ENCODE assay signal across 14 cellular contexts in the genomic region with DNA sequence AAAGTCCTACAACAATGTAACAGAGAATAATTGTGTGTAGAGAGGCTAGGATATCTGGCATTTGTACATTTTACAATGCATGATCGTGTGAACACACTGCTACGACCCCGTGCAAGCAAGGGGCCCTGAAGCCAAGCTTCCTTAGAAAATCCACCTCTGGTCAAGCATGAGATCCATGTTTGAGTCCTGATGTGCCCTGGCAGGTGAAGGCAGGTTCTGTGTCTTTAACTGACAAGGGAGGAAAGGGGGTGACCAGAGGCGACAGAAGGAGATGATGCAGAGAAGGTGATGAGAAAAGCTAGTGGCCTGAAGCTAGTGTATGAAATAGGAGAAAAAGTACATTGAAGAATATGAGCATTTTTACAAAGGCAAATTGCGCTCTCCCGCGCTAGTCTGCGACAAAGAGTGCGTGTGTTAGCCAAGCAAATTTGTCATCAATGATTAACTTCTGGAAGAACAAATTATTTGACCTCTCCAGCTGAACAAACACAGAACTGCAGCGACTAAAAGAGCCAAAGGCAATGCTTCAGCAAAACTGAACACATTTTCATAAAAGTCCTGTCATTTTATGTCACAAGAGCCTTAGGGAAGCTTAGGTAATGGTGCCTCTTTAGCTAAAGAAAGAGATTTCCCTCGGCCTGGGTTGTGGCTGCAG.
DNase-seq lines count a peak whose midpoint lies in the region; ATAC-seq, FAIRE-seq and TF ChIP-seq lines count a peak whose summit lies in the region.
"Had no signal": no experiment of that assay in that cellular context is flagged by ENCODE, and none has a peak within 500 bp of the region (broad histone marks: within the 10 kb centered on the region; RNA-seq: fewer than 3 reads in every experiment).

No MANE protein-coding gene starts in this region.

- WGBS in H9 (ENCODE audit: extremely low coverage, insufficient read length, low lambda C conversion rate): no CpG with 5 or more reads among the region's 11 CpGs

- no peaks in the 10 kb centered on the region for H4K20me1 ChIP-seq in H9 (ENCODE audit: control insufficient read depth, insufficient read depth, insufficient read length)

- H2BK12ac ChIP-seq in H9 (ENCODE audit: insufficient read length, low read depth, low read length): no peak overlapping the region

- no peak overlapping the region for H3K23ac ChIP-seq in H9 (ENCODE audit: insufficient read length, low read depth, low read length)

- no peak overlapping the region for H3K18ac ChIP-seq in H9 (ENCODE audit: insufficient read length, low read depth, low read length)

- H3K4me2 ChIP-seq in H9 (ENCODE audit: insufficient read depth, insufficient read length, low read length): no peak overlapping the region

- no peaks in the 10 kb centered on the region for H3K79me2 ChIP-seq in H9 (ENCODE audit: insufficient read depth, low read length)

- H3K27ac Mint-ChIP-seq in H9 (peak overlapping the region in 2 of 3 experiments; percentile 29 to 56; a peak in 2 of 7 replicates), osteocyte (ENCODE audit: unreplicated experiment) (peak overlapping the region; percentile 88)
- H3K27ac Mint-ChIP-seq in activated T-helper 2 cell treated with anti-CD3 and anti-CD28 coated beads, Interferon-gamma antibody, Interleukin-2, Interleukin-4, amounts not matched to agents 10 μg/mL and 5 μg/mL and 100 μg/mL, durations not matched to agents 14 hours and 24 hours and 36 hours: no peak overlapping the region

- no peak overlapping the region for H3K14ac ChIP-seq in H9 (ENCODE audit: insufficient read depth, low read length)

- peaks cover 5 to 9% (median 6%) of the 10 kb centered on the region in 3 experiments; a peak in 5 of 7 replicates for H3K36me3 Mint-ChIP-seq in H9 (ENCODE audit: insufficient read depth in 1 of 3, low read depth in 3 of 3)
- H3K36me3 Mint-ChIP-seq in osteocyte (ENCODE audit: unreplicated experiment): no peaks in the 10 kb centered on the region
- H3K36me3 Mint-ChIP-seq in activated T-helper 2 cell treated with anti-CD3 and anti-CD28 coated beads, Interferon-gamma antibody, Interleukin-2, Interleukin-4, amounts not matched to agents 10 μg/mL and 5 μg/mL and 100 μg/mL, durations not matched to agents 14 hours and 24 hours and 36 hours (ENCODE audit: low read depth): no peaks in the 10 kb centered on the region
- H3K36me3 Mint-ChIP-seq: brain had no signal

- H3K4me3 Mint-ChIP-seq in H9: no peak overlapping the region
- no peak overlapping the region for H3K4me3 Mint-ChIP-seq in osteocyte (ENCODE audit: unreplicated experiment)
- no peak overlapping the region for H3K4me3 Mint-ChIP-seq in activated T-helper 2 cell treated with anti-CD3 and anti-CD28 coated beads, Interferon-gamma antibody, Interleukin-2, Interleukin-4, amounts not matched to agents 10 μg/mL and 5 μg/mL and 100 μg/mL, durations not matched to agents 14 hours and 24 hours and 36 hours (ENCODE audit: low read depth)
- H3K4me3 Mint-ChIP-seq: brain had no signal

- no peak for DNase-seq in H9
- DNase-seq in NCI-H69 (lab: John Stamatoyannopoulos, UW): peak; percentile 21
- DNase-seq in fibroblast of the aortic adventitia (ENCODE audit: low read depth): peak; percentile 40
- DNase-seq in osteocyte (ENCODE audit: extremely low spot score, unreplicated experiment): no peak
- DNase-seq in activated T-helper 2 cell treated with anti-CD3 and anti-CD28 coated beads, Interferon-gamma antibody, Interleukin-2, Interleukin-4, amounts not matched to agents 10 μg/mL and 5 μg/mL and 100 μg/mL, durations not matched to agents 14 hours and 24 hours and 36 hours (ENCODE audit: low spot score): no peak
- DNase-seq in GM12891 (ENCODE audit: insufficient read length, low spot score): no peak
- DNase-seq: activated naive CD4-positive, alpha-beta T cell; DMS79 treated with DMSO at 0.1 percent for 48 hours; mesendoderm; NCI-H226; Peyer's patch had no signal

- H4K8ac ChIP-seq in H9 (replicated peaks; ENCODE audit: insufficient read length, low read depth, low read length): no peak overlapping the region

- no peaks in the 10 kb centered on the region for H3K23me2 ChIP-seq in H9 (ENCODE audit: insufficient read length, low read depth, low read length, poor library complexity, severe bottlenecking)

- H2BK20ac ChIP-seq in H9 (ENCODE audit: low read depth, low read length, poor library complexity, severe bottlenecking): no peak overlapping the region

- peaks cover 0 to 6% of the 10 kb centered on the region in 2 experiments; a peak in 3 of 5 replicates for H3K9me3 Mint-ChIP-seq in H9
- peaks cover 10% of the 10 kb centered on the region for H3K9me3 Mint-ChIP-seq in osteocyte (ENCODE audit: unreplicated experiment)
- no peaks in the 10 kb centered on the region for H3K9me3 Mint-ChIP-seq in activated T-helper 2 cell treated with anti-CD3 and anti-CD28 coated beads, Interferon-gamma antibody, Interleukin-2, Interleukin-4, amounts not matched to agents 10 μg/mL and 5 μg/mL and 100 μg/mL, durations not matched to agents 14 hours and 24 hours and 36 hours
- H3K9me3 Mint-ChIP-seq: brain had no signal

- H3T11ph ChIP-seq in H9 (ENCODE audit: low read length): no peak overlapping the region

- no peak overlapping the region for H2AFZ ChIP-seq in H9 (ENCODE audit: low read length)

- no peak overlapping the region for H3K9ac ChIP-seq in H9 (ENCODE audit: extremely low read depth, insufficient read length, low read length)

- no peak overlapping the region for H2AK5ac ChIP-seq in H9 (ENCODE audit: insufficient read length, low read length)

- no peaks in the 10 kb centered on the region for H3K27me3 Mint-ChIP-seq in H9 (ENCODE audit: low read depth)
- no peaks in the 10 kb centered on the region for H3K27me3 Mint-ChIP-seq in osteocyte (ENCODE audit: unreplicated experiment)
- H3K27me3 Mint-ChIP-seq in activated T-helper 2 cell treated with anti-CD3 and anti-CD28 coated beads, Interferon-gamma antibody, Interleukin-2, Interleukin-4, amounts not matched to agents 10 μg/mL and 5 μg/mL and 100 μg/mL, durations not matched to agents 14 hours and 24 hours and 36 hours (ENCODE audit: low read depth): peaks cover 7% of the 10 kb centered on the region

- TF ChIP-seq POLR2A in GM12891 (IDR thresholded peaks at IDR 0.05; ENCODE audit: low read depth, low read length): no peak

- no peak overlapping the region for H2BK120ac ChIP-seq in H9 (ENCODE audit: low read depth, low read length, poor library complexity, severe bottlenecking)

- no peak overlapping the region for H2BK5ac ChIP-seq in H9 (ENCODE audit: insufficient read length, low read length)

- no peak overlapping the region for H3K27ac ChIP-seq in H9 (ENCODE audit: insufficient read length, low read depth, low read length)
- H3K27ac ChIP-seq: Peyer's patch had no signal

- H3K27me3 ChIP-seq in H9 (ENCODE audit: insufficient read depth, low read length): no peaks in the 10 kb centered on the region
- H3K27me3 ChIP-seq: Peyer's patch had no signal

- no peak overlapping the region for H2BK15ac ChIP-seq in H9 (ENCODE audit: low read depth, low read length)

- intact Hi-C loops in activated T-helper 2 cell treated with anti-CD3 and anti-CD28 coated beads, Interferon-gamma antibody, Interleukin-2, Interleukin-4, amounts not matched to agents 10 μg/mL and 5 μg/mL and 100 μg/mL, durations not matched to agents 14 hours and 24 hours and 36 hours (cut with micrococcal nuclease): no loop called here

- H3K79me1 ChIP-seq in H9 (ENCODE audit: insufficient read depth, low read depth, low read length, poor library complexity, severe bottlenecking): no peaks in the 10 kb centered on the region

- H3K56ac ChIP-seq in H9 (ENCODE audit: insufficient read length, low read depth, low read length): no peak overlapping the region

- H3K4ac ChIP-seq in H9 (ENCODE audit: low read depth, low read length): no peak overlapping the region

- FAIRE-seq in GM12891 (lab: Jason Lieb, UNC): no peak

- H4K5ac ChIP-seq in H9 (ENCODE audit: insufficient read length, low read depth, low read length): no peak overlapping the region

- H3K4me1 Mint-ChIP-seq in H9 (peaks cover 44 to 53% of the 10 kb centered on the region in 2 experiments), osteocyte (ENCODE audit: unreplicated experiment) (peaks cover 47% of the 10 kb centered on the region)
- no peaks in the 10 kb centered on the region for H3K4me1 Mint-ChIP-seq in activated T-helper 2 cell treated with anti-CD3 and anti-CD28 coated beads, Interferon-gamma antibody, Interleukin-2, Interleukin-4, amounts not matched to agents 10 μg/mL and 5 μg/mL and 100 μg/mL, durations not matched to agents 14 hours and 24 hours and 36 hours (ENCODE audit: low read depth)

- no peak for TF ChIP-seq CTCF in H9 (conservative IDR thresholded peaks at IDR 0.05)
- TF ChIP-seq CTCF in fibroblast of the aortic adventitia (IDR thresholded peaks at IDR 0.05; ENCODE audit: insufficient read depth, low read length): no peak
- TF ChIP-seq CTCF in osteocyte (IDR thresholded peaks at IDR 0.05): no peak

- ATAC-seq in GM19328 (IDR thresholded peaks at IDR 0.05; ENCODE audit: unreplicated experiment) (no peak), HG03196 (IDR thresholded peaks at IDR 0.05; ENCODE audit: unreplicated experiment) (no peak)

- H3K9me3 ChIP-seq in H9 (ENCODE audit: control insufficient read depth, low read depth, low read length): no peaks in the 10 kb centered on the region
- H3K9me3 ChIP-seq: Peyer's patch had no signal

- H4K91ac ChIP-seq in H9 (ENCODE audit: insufficient read length, low read depth, low read length): no peak overlapping the region

- H3K4me1 ChIP-seq in H9 (ENCODE audit: insufficient read depth, low read length): peaks cover 14% of the 10 kb centered on the region; the same call in 1 of the 2 replicates
- H3K4me1 ChIP-seq: Peyer's patch had no signal

- no peak overlapping the region for H3K4me3 ChIP-seq in fibroblast of the aortic adventitia (ENCODE audit: low read depth, low read length)
- H3K4me3 ChIP-seq: Peyer's patch had no signal

TF ChIP-seq in GM12891, 5 proteins besides CTCF, POLR2A, EP300 and RAD21:
- TF ChIP-seq POU2F2 (IDR thresholded peaks at IDR 0.05; ENCODE audit: low read depth, low read length) (no peak), TAF1 (IDR thresholded peaks at IDR 0.05; ENCODE audit: low read depth, low read length) (no peak), SPI1 (IDR thresholded peaks at IDR 0.05; ENCODE audit: low read depth, low read length) (no peak), PAX5 (IDR thresholded peaks at IDR 0.05; ENCODE audit: insufficient read depth, low read length, severe bottlenecking) (no peak), POLR2AphosphoS5 (IDR thresholded peaks at IDR 0.05; ENCODE audit: low read depth, low read length) (no peak)
TF ChIP-seq in GM12891: peak in this region for 0.

Comparison
In these comparisons a context has a peak if more than half of its experiments do, and no peak if none do; other contexts are left out.
1. DNase-seq: peak in NCI-H69 (single experiment) and fibroblast of the aortic adventitia (single experiment); none in H9 (single experiment), osteocyte (single experiment), activated T-helper 2 cell treated with anti-CD3 and anti-CD28 coated beads, Interferon-gamma antibody, Interleukin-2, Interleukin-4, amounts not matched to agents 10 μg/mL and 5 μg/mL and 100 μg/mL, durations not matched to agents 14 hours and 24 hours and 36 hours (single experiment) and GM12891 (single experiment).